8 cellular contexts compared by ENCODE assay signal in genomic region chr16:27684047-27684446, GRCh38.
"Had no signal": no experiment of that assay in that cellular context is flagged by ENCODE, and none has a peak within 500 bp of the region (broad histone marks: within the 10 kb centered on the region; RNA-seq: fewer than 3 reads in every experiment).

No MANE protein-coding gene starts in this region.

- ATAC-seq: HCT116 had no signal

- H3K4me1 ChIP-seq: HAP-1 had no signal

- H3K27ac ChIP-seq: GM23248 had no signal

- H3K9me3 ChIP-seq: HAP-1 had no signal

- H3K36me3 ChIP-seq: HAP-1 had no signal

- H3K4me3 ChIP-seq: GM23248, HAP-1 had no signal

- DNase-seq: GM23248, GOT3, H7, Kasumi-1, KG1 had no signal

- FAIRE-seq: HTR-8/SVneo had no signal
